8 cellular contexts compared by ENCODE assay signal in genomic region chr6:148367418-148368024, GRCh38. TPM values are rescaled to one million over a fixed set of nuclear protein-coding genes. Genes with fewer than 3 reads are reported as not detected.
DNase-seq lines count a peak whose midpoint lies in the region; ATAC-seq and TF ChIP-seq lines count a peak whose summit lies in the region.

No MANE protein-coding gene starts in this region.

- H3K9ac ChIP-seq in colonic mucosa (ENCODE audit: low read depth in 2 of 2, low read length in 2 of 2) = no peak overlapping the region
- H3K9ac ChIP-seq in smooth muscle cell (ENCODE audit: low read depth) = no peak overlapping the region

- H3K4me2 ChIP-seq in smooth muscle cell = no peak overlapping the region

- H3K4me1 ChIP-seq in colonic mucosa (no peaks in the 10 kb centered on the region), mucosa of descending colon (ENCODE audit: low read depth) (no peaks in the 10 kb centered on the region), smooth muscle cell (ENCODE audit: low read depth) (no peaks in the 10 kb centered on the region)

- peaks cover 0 to 15% (median 5%) of the 10 kb centered on the region in 7 donors for H3K9me3 Mint-ChIP-seq in CD14-positive monocyte

- TF ChIP-seq CTCF in CD14-positive monocyte (IDR thresholded peaks at IDR 0.05) = no peak
- no peak for TF ChIP-seq CTCF in colonic mucosa (IDR thresholded peaks at IDR 0.05)
- TF ChIP-seq CTCF in mucosa of descending colon (IDR thresholded peaks at IDR 0.05) = no peak
- TF ChIP-seq CTCF in smooth muscle cell (IDR thresholded peaks at IDR 0.05; ENCODE audit: borderline replicate concordance, insufficient read depth, poor library complexity, severe bottlenecking) = no peak

- peaks cover 15 to 27% (median 23%) of the 10 kb centered on the region in 3 donors for H3K27me3 Mint-ChIP-seq in CD14-positive monocyte (ENCODE audit: low read depth in 3 of 3)

- peaks cover 25% of the 10 kb centered on the region for H3K79me2 ChIP-seq in smooth muscle cell (ENCODE audit: low read depth)

- peaks cover 64% of the 10 kb centered on the region for H3K4me1 Mint-ChIP-seq in CD14-positive monocyte

- peaks cover 3 to 5% of the 10 kb centered on the region in 2 donors for H3K36me3 Mint-ChIP-seq in CD14-positive monocyte

- H3K9me3 ChIP-seq in colonic mucosa (no peaks in the 10 kb centered on the region), mucosa of descending colon (no peaks in the 10 kb centered on the region), smooth muscle cell (replicated peaks; ENCODE audit: low read depth) (no peaks in the 10 kb centered on the region)

- no peaks in the 10 kb centered on the region for H3K36me3 ChIP-seq in colonic mucosa
- no peaks in the 10 kb centered on the region for H3K36me3 ChIP-seq in mucosa of descending colon (ENCODE audit: low read depth)
- H3K36me3 ChIP-seq in smooth muscle cell (ENCODE audit: low read depth) = no peaks in the 10 kb centered on the region

- peak; percentile 49 for ATAC-seq in mucosa of descending colon
- no peak for ATAC-seq in GM21723 (IDR thresholded peaks at IDR 0.05; ENCODE audit: unreplicated experiment)

- no peaks in the 10 kb centered on the region for H3F3A ChIP-seq in smooth muscle cell (ENCODE audit: low read depth)

- peak overlapping the region; percentile 31 to 77 for H3K4me3 Mint-ChIP-seq in CD14-positive monocyte

- 85% methylated on average over 11 of the region's 11 CpGs for WGBS in smooth muscle cell (ENCODE audit: low lambda C conversion rate)

- H3K4me3 ChIP-seq in colonic mucosa (no peak overlapping the region), mucosa of descending colon (no peak overlapping the region), smooth muscle cell (no peak overlapping the region)

- H4K20me1 ChIP-seq in smooth muscle cell (ENCODE audit: low read depth) = peaks cover 14% of the 10 kb centered on the region

- intact Hi-C loops in CD14-positive monocyte (cut with micrococcal nuclease) (no loop called here), colonic mucosa (cut with DNase I) (no loop called here), mucosa of descending colon (cut with DNase I, micrococcal nuclease) (no loop called here)

- H3K27me3 ChIP-seq in colonic mucosa (no peaks in the 10 kb centered on the region), smooth muscle cell (ENCODE audit: low read depth) (no peaks in the 10 kb centered on the region)

- no peak for DNase-seq in CD14-positive monocyte (ENCODE audit: low spot score)
- peak; percentile 69 to 78 for DNase-seq in Kasumi-1 (lab: John Stamatoyannopoulos, UW)
- DNase-seq in colonic mucosa = peak; percentile 24
- no peak for DNase-seq in mucosa of descending colon
- DNase-seq in amniotic stem cell (lab: John Stamatoyannopoulos, UW) = no peak
- no peak for DNase-seq in smooth muscle cell (lab: John Stamatoyannopoulos, UW; ENCODE audit: unreplicated experiment)
- no peak for DNase-seq in ecto neural progenitor cell (ENCODE audit: low spot score)

- H2AFZ ChIP-seq in smooth muscle cell (ENCODE audit: low read depth) = no peak overlapping the region

- H3K27ac ChIP-seq in colonic mucosa (no peak overlapping the region), smooth muscle cell (ENCODE audit: low read depth) (no peak overlapping the region)

- peak overlapping the region; percentile 35 to 91 (median 58) for H3K27ac Mint-ChIP-seq in CD14-positive monocyte

RNA-seq across cellular contexts. Expression of gene SASH1, which starts 24.9 kb away (rescaled TPM):
- polyA plus RNA-seq in CD14-positive monocyte (1 to 10 TPM in 1 of 2 donors, under 1 TPM in 1; 0.90 to 5.1 TPM), smooth muscle cell (12.7 and 13.3 TPM in 2 replicates)
- total RNA-seq in colonic mucosa (10 to 100 TPM; 14.9 to 16.4 TPM), mucosa of descending colon (10 to 100 TPM; 20.5 to 47.3 (median 22.9) TPM), smooth muscle cell (16.2 and 21.2 TPM in 2 replicates)

Comparison
In these comparisons a context has a peak if more than half of its experiments do, and no peak if none do; other contexts are left out.
1. DNase-seq: peak in Kasumi-1 (2 of 2) and colonic mucosa (single experiment); none in CD14-positive monocyte (single experiment), mucosa of descending colon (0 of 3), amniotic stem cell (single experiment), smooth muscle cell (single experiment) and ecto neural progenitor cell (single experiment).